ENCODE assay signal across 18 cellular contexts in the genomic region with DNA sequence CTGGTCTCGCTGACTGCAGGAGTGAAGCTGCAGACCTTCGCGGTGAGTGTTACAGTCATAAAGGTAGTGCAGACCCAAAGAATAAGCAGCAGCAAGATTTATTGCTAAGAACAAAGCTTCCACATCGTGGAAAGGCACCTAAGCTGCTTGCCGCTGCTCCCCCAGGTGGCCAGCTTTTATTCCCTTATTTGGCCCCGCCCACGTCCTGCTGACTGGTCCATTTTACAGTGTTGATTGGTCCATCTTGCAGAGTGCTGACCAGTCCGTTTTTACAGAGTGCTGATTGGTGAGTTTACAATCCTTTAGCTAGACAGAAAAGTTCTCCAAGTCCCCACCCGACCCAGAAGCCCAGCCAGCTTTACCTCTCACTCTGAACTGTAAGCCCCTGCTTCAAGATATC.
A peak's percentile ranks its signal among the peaks of the same experiment; 100 is the strongest.
DNase-seq lines count a peak whose midpoint lies in the region; TF ChIP-seq lines count a peak whose summit lies in the region.
"Had no signal": no experiment of that assay in that cellular context is flagged by ENCODE, and none has a peak within 500 bp of the region (broad histone marks: within the 10 kb centered on the region; RNA-seq: fewer than 3 reads in every experiment).

No MANE protein-coding gene starts in this region.

- DNase-seq in SHP77 (lab: John Stamatoyannopoulos, UW): peak; percentile 4 to 29
- no peak for DNase-seq in SHP77 treated with DMSO at 0.1 percent for 48 hours (lab: John Stamatoyannopoulos, UW)
- DNase-seq in H4 (ENCODE audit: low spot score): peak; percentile 46
- peak; percentile 18 for DNase-seq in OCI-LY7 (ENCODE audit: low spot score)
- peak; percentile 7 for DNase-seq in fibroblast of mammary gland (ENCODE audit: low read depth)
- DNase-seq in DMS 273 treated with DMSO at 0.1 percent for 48 hours (lab: John Stamatoyannopoulos, UW): no peak
- DNase-seq in GM23248: no peak
- no peak for DNase-seq in islet precursor cell
- DNase-seq: activated naive CD4-positive, alpha-beta T cell; CD4-positive, alpha-beta memory T cell; GDM1; left lung; NCI-H2171 treated with DMSO at 0.1 percent for 48 hours; NCI-H774; SIG-M5; stomach had no signal

- H4K20me1 ChIP-seq in OCI-LY7 (ENCODE audit: insufficient read depth, low read length) (no peaks in the 10 kb centered on the region), GM23248 (ENCODE audit: insufficient read depth) (no peaks in the 10 kb centered on the region)

- H3K9me2 ChIP-seq in OCI-LY7 (ENCODE audit: insufficient read depth, low read length): no peaks in the 10 kb centered on the region
- H3K9me2 ChIP-seq in GM23248 (ENCODE audit: insufficient read depth): no peaks in the 10 kb centered on the region

- H3K27ac ChIP-seq in OCI-LY7 (ENCODE audit: low read depth, low read length, poor library complexity, severe bottlenecking) (no peak overlapping the region), GM23248 (no peak overlapping the region)
- H3K27ac ChIP-seq: ascending aorta, gastroesophageal sphincter, left lung, stomach had no signal

- no peaks in the 10 kb centered on the region for H3K79me2 ChIP-seq in OCI-LY7 (ENCODE audit: insufficient read depth, low read depth, low read length)
- no peaks in the 10 kb centered on the region for H3K79me2 ChIP-seq in GM23248 (ENCODE audit: insufficient read depth)

- CTCF ChIA-PET in OCI-LY7 (lab: Charles Lee; ENCODE audit: unreplicated experiment): no interaction called here

- H2AFZ ChIP-seq in OCI-LY7 (ENCODE audit: low read length): no peak overlapping the region
- H2AFZ ChIP-seq in GM23248: no peak overlapping the region

- H3K4me3 ChIP-seq in OCI-LY7 (ENCODE audit: low read depth, low read length, poor library complexity, severe bottlenecking) (no peak overlapping the region), fibroblast of mammary gland (ENCODE audit: control insufficient read depth, low read depth, low read length) (no peak overlapping the region), GM23248 (no peak overlapping the region)
- H3K4me3 ChIP-seq: ascending aorta, gastroesophageal sphincter, left lung, stomach had no signal

- 42 to 48% methylated on average over 9 of the region's 9 CpGs for WGBS in GM23248 (ENCODE audit: low coverage in 1 of 2, low lambda C conversion rate in 2 of 2, missing lambda C conversion rate in 2 of 2), 2 experiments

- H3K36me3 ChIP-seq in OCI-LY7 (ENCODE audit: insufficient read depth, low read length): no peaks in the 10 kb centered on the region
- H3K36me3 ChIP-seq in GM23248 (ENCODE audit: low read depth): no peaks in the 10 kb centered on the region
- H3K36me3 ChIP-seq: ascending aorta, gastroesophageal sphincter, left lung, stomach had no signal

- H3K4me2 ChIP-seq in OCI-LY7 (ENCODE audit: low read length) (no peak overlapping the region), GM23248 (ENCODE audit: unreplicated experiment) (no peak overlapping the region)

- no peaks in the 10 kb centered on the region for H3F3A ChIP-seq in GM23248 (ENCODE audit: insufficient read depth)

- POLR2A ChIA-PET in OCI-LY7 (lab: Charles Lee): no interaction called here

- no peak overlapping the region for H3K9ac ChIP-seq in GM23248

- H3K27me3 ChIP-seq in GM23248 (replicated peaks; ENCODE audit: insufficient read depth): no peaks in the 10 kb centered on the region
- H3K27me3 ChIP-seq: ascending aorta, left lung, stomach had no signal

- in situ Hi-C loops in GM23248 (cut with MboI): no loop called here

- BruUV-seq in OCI-LY7 (replicated peaks; lab: Mats Ljungman, UMichigan): no TSS peak

- intact Hi-C loops in OCI-LY7 (cut with micrococcal nuclease; ENCODE audit: unreplicated experiment): no loop called here

- peak; percentile 37; the same call in 1 of the 2 replicates for TF ChIP-seq CTCF in OCI-LY7 (conservative IDR thresholded peaks at IDR 0.05; ENCODE audit: low read length)
- no peak for TF ChIP-seq CTCF in fibroblast of mammary gland (conservative IDR thresholded peaks at IDR 0.05; ENCODE audit: control insufficient read depth, insufficient read depth, low read depth, low read length)

- H3K4me1 ChIP-seq in OCI-LY7 (ENCODE audit: insufficient read depth, low read length, poor library complexity, severe bottlenecking): no peaks in the 10 kb centered on the region
- H3K4me1 ChIP-seq in GM23248 (ENCODE audit: insufficient read depth): no peaks in the 10 kb centered on the region
- H3K4me1 ChIP-seq: ascending aorta, gastroesophageal sphincter, left lung, stomach had no signal

- H3K9me3 ChIP-seq in OCI-LY7 (ENCODE audit: low read length): no peaks in the 10 kb centered on the region
- H3K9me3 ChIP-seq in GM23248 (ENCODE audit: low read depth): no peaks in the 10 kb centered on the region
- H3K9me3 ChIP-seq: ascending aorta, left lung, stomach had no signal

Comparison
In these comparisons a context has a peak if more than half of its experiments do, and no peak if none do; other contexts are left out.
1. DNase-seq: peak in SHP77 (2 of 2), H4 (single experiment), OCI-LY7 (single experiment) and fibroblast of mammary gland (single experiment); none in SHP77 treated with DMSO at 0.1 percent for 48 hours (single experiment), DMS 273 treated with DMSO at 0.1 percent for 48 hours (single experiment), GM23248 (single experiment) and islet precursor cell (single experiment).